ENCODE assay signal across 19 cellular contexts in genomic region chr6:113833537-113833936, GRCh38. TPM values are rescaled to one million over a fixed set of nuclear protein-coding genes. Genes with fewer than 3 reads are reported as not detected.
DNase-seq lines count a peak whose midpoint lies in the region; FAIRE-seq and TF ChIP-seq lines count a peak whose summit lies in the region.
"Had no signal": no experiment of that assay in that cellular context is flagged by ENCODE, and none has a peak within 500 bp of the region (broad histone marks: within the 10 kb centered on the region; RNA-seq: fewer than 3 reads in every experiment).

No MANE protein-coding gene starts in this region.

- H3K27ac ChIP-seq in GM23248 (peak overlapping the region; percentile 51), osteoblast (ENCODE audit: low read depth, low read length) (peak overlapping the region; percentile 11), Peyer's patch (no peak overlapping the region)
- H3K27ac ChIP-seq: BLaER1, gastroesophageal sphincter, spleen, upper lobe of right lung had no signal

- H3K9me3 ChIP-seq in GM23248 (ENCODE audit: low read depth) (no peaks in the 10 kb centered on the region), osteoblast (ENCODE audit: low read depth, low read length) (no peaks in the 10 kb centered on the region), Peyer's patch (no peaks in the 10 kb centered on the region)
- H3K9me3 ChIP-seq: BLaER1, gastroesophageal sphincter, spleen, upper lobe of right lung had no signal

- H3K4me1 ChIP-seq in GM23248 (ENCODE audit: insufficient read depth): peaks cover 30% of the 10 kb centered on the region
- H3K4me1 ChIP-seq in osteoblast (ENCODE audit: insufficient read depth, low read length): peaks cover 22% of the 10 kb centered on the region
- no peaks in the 10 kb centered on the region for H3K4me1 ChIP-seq in Peyer's patch
- H3K4me1 ChIP-seq: BLaER1, gastroesophageal sphincter, spleen, upper lobe of right lung had no signal

- H3K9ac ChIP-seq in GM23248: no peak overlapping the region
- H3K9ac ChIP-seq: BLaER1 had no signal

- no peak for FAIRE-seq in RCC 7860 (lab: Jason Lieb, UNC)
- FAIRE-seq: D721Med had no signal

- DNase-seq in GM23248: peak; percentile 86
- peak; percentile 47 for DNase-seq in RCC 7860 (ENCODE audit: low spot score)
- DNase-seq in epithelial cell of esophagus (ENCODE audit: low read depth): peak; percentile 57
- peak; percentile 39 for DNase-seq in osteoblast (ENCODE audit: insufficient read length, low spot score, missing footprints)
- DNase-seq in Peyer's patch: no peak
- no peak for DNase-seq in head of caudate nucleus
- no peak for DNase-seq in occipital lobe (lab: John Stamatoyannopoulos, UW)
- DNase-seq: activated CD4-positive, alpha-beta T cell treated with anti-CD3 and anti-CD28 coated beads, Interleukin-2, amount 50 U/mL, for 4 hours; activated T-cell treated with anti-CD3 and anti-CD28 coated beads for 4 hours; KBM-7; midbrain; NCI-H2029 treated with DMSO at 0.1 percent for 48 hours; NCI-H510A treated with DMSO at 0.1 percent for 48 hours; spleen; T-helper 17 cell; upper lobe of right lung had no signal

- H3K79me2 ChIP-seq in GM23248 (ENCODE audit: insufficient read depth) (no peaks in the 10 kb centered on the region), osteoblast (ENCODE audit: insufficient read depth, low read length) (no peaks in the 10 kb centered on the region)

- no peaks in the 10 kb centered on the region for H3K9me2 ChIP-seq in GM23248 (ENCODE audit: insufficient read depth)

- no peak overlapping the region for H2AFZ ChIP-seq in GM23248
- H2AFZ ChIP-seq in osteoblast (ENCODE audit: low read length): no peak overlapping the region

- TF ChIP-seq CTCF in epithelial cell of esophagus (IDR thresholded peaks at IDR 0.05; ENCODE audit: insufficient read depth, low read depth, low read length, missing control alignments) (no peak), osteoblast (IDR thresholded peaks at IDR 0.05; ENCODE audit: extremely low read depth, low read depth, low read length) (no peak), Peyer's patch (IDR thresholded peaks at IDR 0.05) (no peak)

- no peak for TF ChIP-seq POLR2A in Peyer's patch (IDR thresholded peaks at IDR 0.05)

- no peaks in the 10 kb centered on the region for H3K27me3 ChIP-seq in GM23248 (replicated peaks; ENCODE audit: insufficient read depth)
- H3K27me3 ChIP-seq in osteoblast (ENCODE audit: insufficient read depth, low read length): no peaks in the 10 kb centered on the region
- H3K27me3 ChIP-seq in Peyer's patch: no peaks in the 10 kb centered on the region
- H3K27me3 ChIP-seq: BLaER1, gastroesophageal sphincter, spleen, upper lobe of right lung had no signal

- H4K20me1 ChIP-seq in GM23248 (ENCODE audit: insufficient read depth) (no peaks in the 10 kb centered on the region), osteoblast (ENCODE audit: insufficient read depth, low read length) (no peaks in the 10 kb centered on the region)
- H4K20me1 ChIP-seq: BLaER1 had no signal

- in situ Hi-C loops in GM23248 (cut with MboI): no loop called here

- intact Hi-C loops in head of caudate nucleus (cut with DNase I): no loop called here

- 0% methylated on average over 2 of the region's 2 CpGs for WGBS in GM23248 (ENCODE audit: low coverage in 1 of 2, low lambda C conversion rate in 2 of 2, missing lambda C conversion rate in 2 of 2), 2 experiments

- H3F3A ChIP-seq in GM23248 (ENCODE audit: insufficient read depth): peaks cover 17% of the 10 kb centered on the region

- H3K4me3 ChIP-seq in GM23248 (no peak overlapping the region), epithelial cell of esophagus (ENCODE audit: low read length) (no peak overlapping the region), osteoblast (ENCODE audit: insufficient read depth, low read length) (no peak overlapping the region), Peyer's patch (no peak overlapping the region)
- H3K4me3 ChIP-seq: BLaER1, gastroesophageal sphincter, spleen, upper lobe of right lung had no signal

- H3K4me2 ChIP-seq in GM23248 (ENCODE audit: unreplicated experiment) (peak overlapping the region; percentile 39), osteoblast (ENCODE audit: insufficient read depth, low read length) (peak overlapping the region; percentile 37)
- H3K4me2 ChIP-seq: BLaER1 had no signal

- H3K36me3 ChIP-seq in GM23248 (ENCODE audit: low read depth) (no peaks in the 10 kb centered on the region), osteoblast (ENCODE audit: insufficient read depth, low read length) (no peaks in the 10 kb centered on the region), Peyer's patch (no peaks in the 10 kb centered on the region)
- H3K36me3 ChIP-seq: BLaER1, gastroesophageal sphincter, spleen, upper lobe of right lung had no signal

RNA-seq across cellular contexts. Expression of gene MARCKS, which starts 23.6 kb away (rescaled TPM):
- total RNA-seq in GM23248 (2014; rRNA removed; shearing (Covaris generic)): 154 and 210 TPM in 2 replicates
- polyA plus RNA-seq in GM23248 (2016; fragmentation: Nextera tagmentation; extraction: Ambion mirVana): 105 and 109 TPM in 2 replicates
- total RNA-seq in osteoblast (535 and 570 TPM in 2 replicates), Peyer's patch (10 to 100 TPM; 33.7 to 42.9 (median 36.7) TPM), occipital lobe (337 TPM)

Comparison
In these comparisons a context has a peak if more than half of its experiments do, and no peak if none do; other contexts are left out.
1. DNase-seq: peak in GM23248 (single experiment), RCC 7860 (single experiment), epithelial cell of esophagus (single experiment) and osteoblast (single experiment); none in Peyer's patch (0 of 3), head of caudate nucleus (0 of 42) and occipital lobe (single experiment).
2. H3K27ac ChIP-seq: peak in GM23248 (single experiment) and osteoblast (single experiment); none in Peyer's patch (0 of 4).